In genomic region chr4:143531368-143531767, GRCh38 we compare ENCODE assay signal across 12 cellular contexts. TPM values are rescaled to one million over a fixed set of nuclear protein-coding genes. Genes with fewer than 3 reads are reported as not detected.
A peak's percentile ranks its signal among the peaks of the same experiment; 100 is the strongest.
DNase-seq lines count a peak whose midpoint lies in the region; ATAC-seq, FAIRE-seq and TF ChIP-seq lines count a peak whose summit lies in the region.
"Had no signal": no experiment of that assay in that cellular context is flagged by ENCODE, and none has a peak within 500 bp of the region (broad histone marks: within the 10 kb centered on the region; RNA-seq: fewer than 3 reads in every experiment).

No MANE protein-coding gene starts in this region.

- ATAC-seq in GM18861 (IDR thresholded peaks at IDR 0.05; ENCODE audit: unreplicated experiment) (peak; percentile 74), HG03025 (IDR thresholded peaks at IDR 0.05; ENCODE audit: low FRiP score, unreplicated experiment) (no peak), esophagus mucosa (no peak)

- in situ Hi-C loops in ACHN (cut with HindIII; ENCODE audit: low pct_ligation_motif_present, low pct_unique_long_range_greater_than_20kb, low sequenced_read_pairs): no loop called here

- peaks cover 22% of the 10 kb centered on the region; the same call in 1 of the 2 replicates for H3K79me2 ChIP-seq in OCI-LY7 (ENCODE audit: insufficient read depth, low read depth, low read length)

- no peak overlapping the region for H3K27ac ChIP-seq in OCI-LY7 (ENCODE audit: low read depth, low read length, poor library complexity, severe bottlenecking)
- H3K27ac ChIP-seq: neutrophil had no signal

- BruUV-seq in OCI-LY7 (replicated peaks; lab: Mats Ljungman, UMichigan): TSS peak; percentile 4

- peak; percentile 74 for TF ChIP-seq CTCF in OCI-LY7 (conservative IDR thresholded peaks at IDR 0.05; ENCODE audit: low read length)
- TF ChIP-seq CTCF in fibroblast of villous mesenchyme (IDR thresholded peaks at IDR 0.05; ENCODE audit: insufficient read depth, low read depth, low read length): peak; percentile 43

- peaks cover 100% of the 10 kb centered on the region for H3K36me3 ChIP-seq in OCI-LY7 (ENCODE audit: insufficient read depth, low read length)

- DNase-seq in ACHN: peak; percentile 12
- peak; percentile 12 for DNase-seq in OCI-LY7 (ENCODE audit: low spot score)
- no peak for DNase-seq in fibroblast of villous mesenchyme (ENCODE audit: low read depth)
- DNase-seq in urothelium cell line (ENCODE audit: low spot score): no peak
- no peak for DNase-seq in NCI-H2081 (lab: John Stamatoyannopoulos, UW)
- DNase-seq: activated effector memory CD4-positive, alpha-beta T cell treated with anti-CD3 and anti-CD28 coated beads, Interleukin-2, amount 50 U/mL, for 16 hours; NCI-H1105 treated with DMSO at 0.1 percent for 48 hours; thyroid gland had no signal

- H3K4me3 ChIP-seq in OCI-LY7 (ENCODE audit: low read depth, low read length, poor library complexity, severe bottlenecking): no peak overlapping the region
- no peak overlapping the region for H3K4me3 ChIP-seq in fibroblast of villous mesenchyme (ENCODE audit: low read depth, low read length)
- H3K4me3 ChIP-seq: thyroid gland had no signal

- 0 out of 2 replicates have a peak, but pooled peaks cover 4% of the 10 kb centered on the region for H4K20me1 ChIP-seq in OCI-LY7 (ENCODE audit: insufficient read depth, low read length)

- H3K9me3 ChIP-seq in OCI-LY7 (ENCODE audit: low read length): no peaks in the 10 kb centered on the region
- H3K9me3 ChIP-seq: neutrophil, thyroid gland had no signal

- no peak for FAIRE-seq in urothelium cell line (lab: Jason Lieb, UNC)

- H3K9me2 ChIP-seq in OCI-LY7 (ENCODE audit: insufficient read depth, low read length): no peaks in the 10 kb centered on the region

- no peak overlapping the region for H2AFZ ChIP-seq in OCI-LY7 (ENCODE audit: low read length)

- CTCF ChIA-PET in OCI-LY7 (lab: Charles Lee; ENCODE audit: unreplicated experiment): no interaction called here

- no peaks in the 10 kb centered on the region for H3K4me1 ChIP-seq in OCI-LY7 (ENCODE audit: insufficient read depth, low read length, poor library complexity, severe bottlenecking)

- POLR2A ChIA-PET in OCI-LY7 (lab: Charles Lee): interaction anchor here (0.8 to 1.8 kb wide), 2 partner anchors 16 to 17 kb away, joined by 3 to 5 read pairs; no protein-coding TSS in a partner anchor

- no peak overlapping the region for H3K4me2 ChIP-seq in OCI-LY7 (ENCODE audit: low read length)

- intact Hi-C loops in OCI-LY7 (cut with micrococcal nuclease; ENCODE audit: unreplicated experiment): no loop called here

RNA-seq across cellular contexts. Expression of gene SMARCA5, which starts 17.9 kb away (rescaled TPM):
- 52.4 and 63.4 TPM in 2 replicates for total RNA-seq in OCI-LY7 (2014; rRNA removed; shearing (Covaris generic))
- total RNA-seq in OCI-LY7 (2022) (82.2 and 82.3 TPM in 2 replicates), fibroblast of villous mesenchyme (50.6 and 73.8 TPM in 2 replicates), esophagus mucosa (17.9 TPM)

Comparison
In these comparisons a context has a peak if more than half of its experiments do, and no peak if none do; other contexts are left out.
1. DNase-seq: peak in ACHN (single experiment) and OCI-LY7 (single experiment); none in fibroblast of villous mesenchyme (single experiment), urothelium cell line (single experiment) and NCI-H2081 (0 of 2).